In the genomic region with DNA sequence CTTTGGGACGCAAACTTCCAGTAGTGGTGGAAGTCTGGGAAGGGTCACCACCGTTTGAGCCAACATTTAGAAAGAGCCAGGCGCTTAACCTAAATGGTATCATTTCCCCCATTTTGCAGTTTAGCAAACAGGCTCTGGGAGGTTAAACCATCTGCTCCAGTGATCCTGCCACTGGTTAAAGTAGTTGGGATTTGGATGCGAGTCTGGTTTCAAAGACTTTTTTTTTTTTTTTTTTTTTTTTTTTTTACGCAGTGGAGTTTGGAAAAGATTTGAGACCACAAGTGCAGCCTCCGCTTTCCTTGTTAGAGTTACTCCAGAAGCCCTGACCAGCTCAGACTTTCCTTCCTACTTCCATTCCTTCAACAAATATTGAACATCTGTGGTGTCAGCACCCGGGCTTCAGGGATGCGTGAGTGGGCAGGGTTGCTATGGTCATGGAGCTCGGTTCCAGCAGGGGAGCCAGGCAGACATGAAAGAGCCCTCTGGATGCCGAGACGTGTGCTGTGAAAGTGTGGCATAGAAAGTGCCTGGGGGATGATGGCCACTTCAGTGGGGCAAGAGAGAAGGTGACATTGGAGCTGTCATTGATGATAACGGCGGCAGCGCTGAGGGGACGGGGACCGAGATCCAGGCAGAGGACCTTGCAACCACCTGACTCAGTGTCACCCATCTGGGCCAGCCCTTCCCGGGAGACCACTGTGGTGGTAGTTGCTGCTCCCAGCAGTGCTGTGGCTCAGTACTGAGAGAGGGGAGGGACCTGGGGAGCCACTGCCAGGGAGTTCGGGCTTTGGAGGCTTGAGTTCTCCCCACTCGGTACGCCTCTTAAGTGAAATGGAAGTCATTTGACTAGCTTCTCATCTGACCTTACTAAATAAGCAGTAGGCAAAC, we compare ENCODE assay signal across 1 cellular context.
TF ChIP-seq lines count a peak whose summit lies in the region.

No MANE protein-coding gene starts in this region.

TF ChIP-seq in endothelial cell of umbilical vein, 7 proteins besides CTCF, POLR2A, EP300 and RAD21 (continued from another document):
- TF ChIP-seq POLR2AphosphoS5 (IDR thresholded peaks at IDR 0.05; ENCODE audit: insufficient read depth, low read depth, low read length) (no peak), FOS (IDR thresholded peaks at IDR 0.05; ENCODE audit: borderline replicate concordance, insufficient read depth, low read length) (no peak), GATA2 (IDR thresholded peaks at IDR 0.05; ENCODE audit: insufficient read depth, insufficient read length, low read depth, low read length) (no peak), MYC (IDR thresholded peaks at IDR 0.05; ENCODE audit: low read depth, low read length) (no peak)
- TF ChIP-seq, protein P1, sequence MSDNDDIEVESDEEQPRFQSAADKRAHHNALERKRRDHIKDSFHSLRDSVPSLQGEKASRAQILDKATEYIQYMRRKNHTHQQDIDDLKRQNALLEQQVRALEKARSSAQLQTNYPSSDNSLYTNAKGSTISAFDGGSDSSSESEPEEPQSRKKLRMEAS (IDR thresholded peaks at IDR 0.05; ENCODE audit: insufficient read depth, insufficient read length), result no peak
